20 cellular contexts compared by ENCODE assay signal in genomic region chr12:93762912-93763311, GRCh38.
DNase-seq lines count a peak whose midpoint lies in the region; ATAC-seq, FAIRE-seq and TF ChIP-seq lines count a peak whose summit lies in the region.
"Had no signal": no experiment of that assay in that cellular context is flagged by ENCODE, and none has a peak within 500 bp of the region (broad histone marks: within the 10 kb centered on the region; RNA-seq: fewer than 3 reads in every experiment).

No MANE protein-coding gene starts in this region.

- peak; percentile 8; the same call in 1 of the 2 replicates for TF ChIP-seq EP300 in K562 (IDR thresholded peaks at IDR 0.05; ENCODE audit: low read length)

- H3K9ac ChIP-seq in K562 (ENCODE audit: insufficient read depth in 1 of 2, low read depth in 2 of 2, low read length in 2 of 2) (peak overlapping the region in 1 of 2 experiments; percentile 26; a peak in 2 of 4 replicates), parathyroid adenoma (no peak overlapping the region)
- H3K9ac ChIP-seq: BLaER1, SK-N-SH had no signal

- no peaks in the 10 kb centered on the region for H3K9me1 ChIP-seq in K562 (ENCODE audit: control insufficient read depth, insufficient read depth, low read length)

- BruUV-seq in K562 (replicated peaks; lab: Mats Ljungman, UMichigan): no TSS peak

- H3K4me3 ChIP-seq in K562 (no peak overlapping the region), parathyroid adenoma (ENCODE audit: low read depth, low read length) (no peak overlapping the region)
- H3K4me3 ChIP-seq: BLaER1, Peyer's patch had no signal

- H3K27ac ChIP-seq in K562 (ENCODE audit: extremely low read depth, low read depth, low read length) (peak overlapping the region; percentile 61), parathyroid adenoma (peak overlapping the region; percentile 3)
- H3K27ac ChIP-seq: BLaER1, Peyer's patch had no signal

- H3K4me3 Mint-ChIP-seq in mesothelial cell of epicardium: no peak overlapping the region
- H3K4me3 Mint-ChIP-seq: CD4-positive, alpha-beta memory T cell; T-cell had no signal

- H4K20me1 ChIP-seq in K562 (replicated peaks; ENCODE audit: control insufficient read depth, insufficient read depth, low read length): no peaks in the 10 kb centered on the region
- H4K20me1 ChIP-seq: BLaER1 had no signal

- H3K9me3 ChIP-seq in K562 (replicated peaks; ENCODE audit: control insufficient read depth, insufficient read depth, low read depth, low read length) (no peaks in the 10 kb centered on the region), parathyroid adenoma (ENCODE audit: control insufficient read depth, low read length) (no peaks in the 10 kb centered on the region)
- H3K9me3 ChIP-seq: BLaER1, Peyer's patch, SK-N-SH had no signal

- H3K4me1 Mint-ChIP-seq in mesothelial cell of epicardium: peaks cover 43% of the 10 kb centered on the region

- peaks cover 20 to 67% of the 10 kb centered on the region in 2 experiments for H3K4me1 ChIP-seq in K562 (replicated peaks in 1 of 2; ENCODE audit: control insufficient read depth in 2 of 2, insufficient read depth in 2 of 2, low read length in 2 of 2)
- H3K4me1 ChIP-seq in parathyroid adenoma: peaks cover 33% of the 10 kb centered on the region

- POLR2A ChIA-PET in K562 (lab: Yijun Ruan, JAX): interaction anchor here (0.8 to 2.3 kb wide), 5 partner anchors 9 to 193 kb away, joined by 3 to 9 read pairs (median 6); no protein-coding TSS in a partner anchor

- H3K27me3 ChIP-seq in K562 (ENCODE audit: control insufficient read depth in 2 of 2, insufficient read depth in 2 of 2, low read length in 2 of 2) (no peaks in the 10 kb centered on the region), parathyroid adenoma (ENCODE audit: control insufficient read depth, insufficient read depth, low read length) (no peaks in the 10 kb centered on the region)
- H3K27me3 ChIP-seq: BLaER1, Peyer's patch had no signal

- peak overlapping the region; percentile 27; the same call in 1 of the 2 replicates for H3K4me2 ChIP-seq in K562 (ENCODE audit: insufficient read depth, low read length)
- H3K4me2 ChIP-seq in parathyroid adenoma (ENCODE audit: low read length): no peak overlapping the region
- H3K4me2 ChIP-seq: BLaER1, SK-N-SH had no signal

- no peaks in the 10 kb centered on the region for H3K36me3 ChIP-seq in K562 (ENCODE audit: control insufficient read depth, insufficient read depth, low read length)
- H3K36me3 ChIP-seq in parathyroid adenoma (ENCODE audit: control insufficient read depth, insufficient read depth, low read length): no peaks in the 10 kb centered on the region
- H3K36me3 ChIP-seq: BLaER1, Peyer's patch had no signal

- H3K27me3 Mint-ChIP-seq in mesothelial cell of epicardium (ENCODE audit: low read depth): no peaks in the 10 kb centered on the region
- H3K27me3 Mint-ChIP-seq: CD4-positive, alpha-beta memory T cell; T-cell had no signal

- 15% methylated on average over 2 of the region's 2 CpGs for WGBS in K562 (ENCODE audit: insufficient coverage, low coverage, missing lambda C conversion rate)

- no peak for TF ChIP-seq RAD21 in K562 (CRISPR knock-in tag; conservative IDR thresholded peaks at IDR 0.05 in 1 of 2, IDR thresholded peaks at IDR 0.05 in 1 of 2)

- no peaks in the 10 kb centered on the region for H3K36me3 Mint-ChIP-seq in mesothelial cell of epicardium
- H3K36me3 Mint-ChIP-seq: CD4-positive, alpha-beta memory T cell; T-cell had no signal

- in situ Hi-C loops in K562 (cut with MboI): loop anchor here (10.0 kb wide), 1 partner anchor 258 kb away; no protein-coding TSS in a partner anchor

- CTCF ChIA-PET in K562 (lab: Yijun Ruan, JAX; ENCODE audit: low intra/inter-chr PET ratio): interaction anchor here (0.6 to 1.5 kb wide), 5 partner anchors 54 to 339 kb away, joined by 3 read pairs; partner anchors contain the start of gene SOCS2

- TF ChIP-seq CTCF in K562 (IDR thresholded peaks at IDR 0.05 in 2 of 3, conservative IDR thresholded peaks at IDR 0.05 in 1 of 3; ENCODE audit: insufficient read depth in 2 of 3, low read depth in 1 of 3, low read length in 3 of 3): no peak
- no peak for TF ChIP-seq CTCF in parathyroid adenoma (IDR thresholded peaks at IDR 0.05)
- no peak for TF ChIP-seq CTCF in mesothelial cell of epicardium (IDR thresholded peaks at IDR 0.05; ENCODE audit: unreplicated experiment)

- H3K79me2 ChIP-seq in K562 (ENCODE audit: control insufficient read depth, insufficient read depth, low read length) (peaks cover 22% of the 10 kb centered on the region; the same call in 2 of the 3 replicates), parathyroid adenoma (peaks cover 28% of the 10 kb centered on the region)

- H2AFZ ChIP-seq in K562 (ENCODE audit: low read depth, low read length) (peak overlapping the region; percentile 41), parathyroid adenoma (no peak overlapping the region)

- H3K9me3 Mint-ChIP-seq in mesothelial cell of epicardium: no peaks in the 10 kb centered on the region
- H3K9me3 Mint-ChIP-seq: CD4-positive, alpha-beta memory T cell; T-cell had no signal

- intact Hi-C loops in K562 (cut with micrococcal nuclease): loop anchor here (1.0 to 10.0 kb wide), 6 partner anchors 21 to 778 kb away; no protein-coding TSS in a partner anchor

- DNase-seq in NCI-H2171 treated with DMSO at 0.1 percent for 48 hours (lab: John Stamatoyannopoulos, UW) (peak; percentile 59), NCI-H2171 (lab: John Stamatoyannopoulos, UW) (no peak), GM12891 (ENCODE audit: insufficient read length, low spot score) (no peak), K562 (ENCODE audit: extremely low read depth in 1 of 4, low spot score in 3 of 4) (peak in 2 of 4 experiments; percentile 52 to 70), SHP77 treated with DMSO at 0.1 percent for 48 hours (lab: John Stamatoyannopoulos, UW) (no peak), mesothelial cell of epicardium (ENCODE audit: low spot score in 2 of 2, unreplicated experiment in 2 of 2) (no peak)
- DNase-seq: Calu3; CD4-positive, alpha-beta memory T cell; GOT3; NCI-H1092; NCI-H146; NCI-H2081; NCI-H510A treated with DMSO at 0.1 percent for 48 hours; Peyer's patch; SK-N-SH; T-cell had no signal

- TF ChIP-seq POLR2A in GM12891 (IDR thresholded peaks at IDR 0.05; ENCODE audit: low read depth, low read length) (no peak), K562 (conservative IDR thresholded peaks at IDR 0.05) (no peak)

- peak; percentile 75 for ATAC-seq in K562
- ATAC-seq in HG03135 (IDR thresholded peaks at IDR 0.05; ENCODE audit: unreplicated experiment): no peak
- ATAC-seq: T-cell had no signal

- FAIRE-seq in GM12891 (lab: Jason Lieb, UNC) (peak; percentile 5), K562 (lab: Jason Lieb, UNC) (peak; percentile 75)
- FAIRE-seq: A204.1 had no signal

- no peak overlapping the region for H3K27ac Mint-ChIP-seq in mesothelial cell of epicardium

TF ChIP-seq in GM12891, 5 proteins besides CTCF, POLR2A, EP300 and RAD21:
- TF ChIP-seq POLR2AphosphoS5 (IDR thresholded peaks at IDR 0.05; ENCODE audit: low read depth, low read length): no peak
- no peak for TF ChIP-seq PAX5 (IDR thresholded peaks at IDR 0.05; ENCODE audit: insufficient read depth, low read length, severe bottlenecking)
- no peak for TF ChIP-seq POU2F2 (IDR thresholded peaks at IDR 0.05; ENCODE audit: low read depth, low read length)
- no peak for TF ChIP-seq TAF1 (IDR thresholded peaks at IDR 0.05; ENCODE audit: low read depth, low read length)
- TF ChIP-seq SPI1 (IDR thresholded peaks at IDR 0.05; ENCODE audit: low read depth, low read length): no peak

TF ChIP-seq in K562, 482 proteins besides CTCF, POLR2A, EP300 and RAD21 (continues in another document):
- TF ChIP-seq NFE2L1 (tag; IDR thresholded peaks at IDR 0.05; ENCODE audit: borderline replicate concordance, low read depth) (no peak), HMGXB4 (CRISPR knock-in tag; IDR thresholded peaks at IDR 0.05) (no peak), MTA3 (IDR thresholded peaks at IDR 0.05; ENCODE audit: borderline replicate concordance) (no peak), CXXC5 (CRISPR knock-in tag; IDR thresholded peaks at IDR 0.05) (peak; percentile 24), RCOR1 (IDR thresholded peaks at IDR 0.05; ENCODE audit: borderline replicate concordance in 1 of 2, low read depth in 2 of 2, low read length in 2 of 2) (peak in 1 of 2 experiments; percentile 45; a peak in 1 of 4 replicates), MEIS2 (IDR thresholded peaks at IDR 0.05; ENCODE audit: partially characterized antibody) (peak; percentile 55), ZNF75A (CRISPR knock-in tag; IDR thresholded peaks at IDR 0.05) (0 out of 2 replicates have a peak, but pooled peaks have one; percentile 43), NR2C2 (CRISPR knock-in tag; IDR thresholded peaks at IDR 0.05) (no peak), NR2C2 (tag; IDR thresholded peaks at IDR 0.05) (0 out of 2 replicates have a peak, but pooled peaks have one; percentile 20), NELFE (IDR thresholded peaks at IDR 0.05; ENCODE audit: insufficient read depth, insufficient read length) (no peak), RBFOX2 (IDR thresholded peaks at IDR 0.05; ENCODE audit: low read depth, low read length) (peak; percentile 26; the same call in 1 of the 2 replicates), NR2C1 (IDR thresholded peaks at IDR 0.05) (no peak), NR2C1 (tag; IDR thresholded peaks at IDR 0.05) (peak; percentile 46; the same call in 1 of the 2 replicates), E2F4 (CRISPR knock-in tag; IDR thresholded peaks at IDR 0.05; ENCODE audit: low read depth) (no peak)
